Comparison of ENCODE assay signal across 14 cellular contexts in the genomic region with DNA sequence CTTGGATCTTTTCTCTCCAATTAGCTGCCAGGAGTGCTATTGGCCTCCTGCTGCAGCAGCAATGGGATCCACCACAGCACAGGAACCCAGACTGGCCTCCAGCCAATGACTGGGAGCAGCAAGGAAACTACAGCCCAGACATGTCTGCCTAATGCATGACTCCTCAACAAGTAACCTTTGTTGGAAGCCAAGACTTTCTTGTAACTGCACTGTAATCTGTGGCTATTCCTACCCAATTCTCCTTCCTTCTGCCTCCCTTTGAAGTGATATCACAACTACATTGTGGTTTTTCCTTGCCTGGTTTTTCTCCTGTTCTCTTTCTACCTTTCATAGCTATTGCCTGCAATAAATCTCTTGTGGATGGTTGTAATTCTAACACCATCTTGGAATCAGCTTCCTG. TPM values are rescaled to one million over a fixed set of nuclear protein-coding genes. Genes with fewer than 3 reads are reported as not detected.
DNase-seq lines count a peak whose midpoint lies in the region; ATAC-seq and TF ChIP-seq lines count a peak whose summit lies in the region.
"Had no signal": no experiment of that assay in that cellular context is flagged by ENCODE, and none has a peak within 500 bp of the region (broad histone marks: within the 10 kb centered on the region; RNA-seq: fewer than 3 reads in every experiment).

No MANE protein-coding gene starts in this region.

- in situ Hi-C loops in G401 (cut with HindIII; ENCODE audit: low sequenced_read_pairs) = no loop called here

- ATAC-seq in HG03139 (IDR thresholded peaks at IDR 0.05; ENCODE audit: unreplicated experiment) = no peak

- no peak for TF ChIP-seq CTCF in epithelial cell of esophagus (IDR thresholded peaks at IDR 0.05; ENCODE audit: insufficient read depth, low read depth, low read length, missing control alignments)

- no peak overlapping the region for H3K4me3 ChIP-seq in epithelial cell of esophagus (ENCODE audit: low read length)
- H3K4me3 ChIP-seq: SK-N-MC had no signal

- DNase-seq in G401 (ENCODE audit: low spot score) = peak; percentile 52
- peak; percentile 37 for DNase-seq in NCI-H446 treated with DMSO at 0.1 percent for 48 hours (lab: John Stamatoyannopoulos, UW)
- DNase-seq in epithelial cell of esophagus (ENCODE audit: low read depth) = peak; percentile 86
- peak; percentile 50 for DNase-seq in non-pigmented ciliary epithelial cell (ENCODE audit: low read depth)
- no peak for DNase-seq in NCI-H1694 treated with DMSO at 0.1 percent for 48 hours (lab: John Stamatoyannopoulos, UW)
- DNase-seq in NCI-H2107 treated with DMSO at 0.1 percent for 48 hours (lab: John Stamatoyannopoulos, UW; ENCODE audit: unreplicated experiment) = no peak
- DNase-seq: activated CD8-positive, alpha-beta memory T cell treated with anti-CD3 and anti-CD28 coated beads for 24 hours; CD4-positive, alpha-beta T cell; mesendoderm; NCI-H2029; occipital lobe; small intestine had no signal

RNA-seq across cellular contexts. Expression of a gene that starts 39.8 kb away (rescaled TPM):
- 112 and 125 TPM in 2 replicates for total RNA-seq in G401 (2014; rRNA removed; shearing (Covaris generic))
- total RNA-seq: CD4-positive, alpha-beta T cell had no signal

Comparison
In these comparisons a context has a peak if more than half of its experiments do, and no peak if none do; other contexts are left out.
1. DNase-seq: peak in G401 (single experiment), NCI-H446 treated with DMSO at 0.1 percent for 48 hours (single experiment), epithelial cell of esophagus (single experiment) and non-pigmented ciliary epithelial cell (single experiment); none in NCI-H1694 treated with DMSO at 0.1 percent for 48 hours (single experiment) and NCI-H2107 treated with DMSO at 0.1 percent for 48 hours (single experiment).